Comparison of ENCODE assay signal across 10 cellular contexts in genomic region chr4:108165601-108166000, GRCh38. TPM values are rescaled to one million over a fixed set of nuclear protein-coding genes. Genes with fewer than 3 reads are reported as not detected.
DNase-seq lines count a peak whose midpoint lies in the region; ATAC-seq and TF ChIP-seq lines count a peak whose summit lies in the region.
"Had no signal": no experiment of that assay in that cellular context is flagged by ENCODE, and none has a peak within 500 bp of the region (broad histone marks: within the 10 kb centered on the region; RNA-seq: fewer than 3 reads in every experiment).

No MANE protein-coding gene starts in this region.

- TF ChIP-seq POLR2A in breast epithelium (IDR thresholded peaks at IDR 0.05): no peak

- peaks cover 12% of the 10 kb centered on the region for H3K27me3 Mint-ChIP-seq in activated T-helper 1 cell treated with anti-CD3 and anti-CD28 coated beads, Interleukin-12 subunit alpha, Interleukin-12 subunit beta, Interleukin-2, Interleukin-4 antibody, amounts not matched to agents 30 ng/mL and 10 ng/mL and 1 ng/mL, durations not matched to agents 14 hours and 24 hours and 36 hours (ENCODE audit: insufficient read depth)
- H3K27me3 Mint-ChIP-seq in immature natural killer cell (ENCODE audit: low read depth in 3 of 3): peaks cover 25 to 26% (median 26%) of the 10 kb centered on the region in 3 donors

- dilution Hi-C loops in mammary epithelial cell (cut with HindIII; ENCODE audit: low sequenced_read_pairs): no loop called here

- peak overlapping the region; percentile 85 for H3K27ac Mint-ChIP-seq in activated T-helper 1 cell treated with anti-CD3 and anti-CD28 coated beads, Interleukin-12 subunit alpha, Interleukin-12 subunit beta, Interleukin-2, Interleukin-4 antibody, amounts not matched to agents 30 ng/mL and 10 ng/mL and 1 ng/mL, durations not matched to agents 14 hours and 24 hours and 36 hours
- peak overlapping the region in 3 of 6 donors; percentile 12 to 28 (median 26) for H3K27ac Mint-ChIP-seq in immature natural killer cell

- H3K4me2 ChIP-seq in mammary epithelial cell (ENCODE audit: insufficient read depth, low read depth, low read length): no peak overlapping the region

- BruUV-seq in mammary epithelial cell (replicated peaks; lab: Mats Ljungman, UMichigan): no TSS peak

- ATAC-seq in GM21717 (IDR thresholded peaks at IDR 0.05; ENCODE audit: unreplicated experiment): no peak
- no peak for ATAC-seq in GM18858 (IDR thresholded peaks at IDR 0.05; ENCODE audit: unreplicated experiment)

- H3K9me3 ChIP-seq in breast epithelium (no peaks in the 10 kb centered on the region), mammary epithelial cell (replicated peaks; ENCODE audit: insufficient read depth, low read length) (no peaks in the 10 kb centered on the region)
- H3K9me3 ChIP-seq: uterus had no signal

- H2AFZ ChIP-seq in mammary epithelial cell (ENCODE audit: low read depth, low read length): no peak overlapping the region

- H3K36me3 Mint-ChIP-seq in activated T-helper 1 cell treated with anti-CD3 and anti-CD28 coated beads, Interleukin-12 subunit alpha, Interleukin-12 subunit beta, Interleukin-2, Interleukin-4 antibody, amounts not matched to agents 30 ng/mL and 10 ng/mL and 1 ng/mL, durations not matched to agents 14 hours and 24 hours and 36 hours (ENCODE audit: low read depth): peaks cover 40% of the 10 kb centered on the region
- no peaks in the 10 kb centered on the region for H3K36me3 Mint-ChIP-seq in immature natural killer cell

- peaks cover 0 to 6% of the 10 kb centered on the region in 2 donors for H3K4me1 ChIP-seq in breast epithelium
- H3K4me1 ChIP-seq in mammary epithelial cell (ENCODE audit: insufficient read depth, low read length): peaks cover 16% of the 10 kb centered on the region
- H3K4me1 ChIP-seq: uterus had no signal

- H4K20me1 ChIP-seq in mammary epithelial cell (ENCODE audit: insufficient read depth, low read length): no peaks in the 10 kb centered on the region

- no peaks in the 10 kb centered on the region for H3K79me2 ChIP-seq in mammary epithelial cell (ENCODE audit: insufficient read depth, low read length)

- H3K9ac ChIP-seq in mammary epithelial cell (ENCODE audit: insufficient read depth, low read length): no peak overlapping the region

- H3K9me3 Mint-ChIP-seq in activated T-helper 1 cell treated with anti-CD3 and anti-CD28 coated beads, Interleukin-12 subunit alpha, Interleukin-12 subunit beta, Interleukin-2, Interleukin-4 antibody, amounts not matched to agents 30 ng/mL and 10 ng/mL and 1 ng/mL, durations not matched to agents 14 hours and 24 hours and 36 hours: no peaks in the 10 kb centered on the region
- no peaks in the 10 kb centered on the region for H3K9me3 Mint-ChIP-seq in immature natural killer cell

- H3K36me3 ChIP-seq in breast epithelium: no peaks in the 10 kb centered on the region
- H3K36me3 ChIP-seq in mammary epithelial cell (ENCODE audit: insufficient read depth, low read length): no peaks in the 10 kb centered on the region
- H3K36me3 ChIP-seq: uterus had no signal

- CTCF ChIA-PET in mammary epithelial cell (lab: Charles Lee; ENCODE audit: low non-redundant PET): no interaction called here

- no peak overlapping the region for H3K27ac ChIP-seq in breast epithelium
- H3K27ac ChIP-seq in mammary epithelial cell (ENCODE audit: insufficient read depth, low read depth, low read length): no peak overlapping the region
- H3K27ac ChIP-seq: uterus had no signal

- in situ Hi-C loops in mammary epithelial cell (cut with MboI; ENCODE audit: low sequenced_read_pairs in 2 of 2): no loop called here

- DNase-seq in breast epithelium (ENCODE audit: low spot score in 2 of 2) (no peak), mammary epithelial cell (no peak), immature natural killer cell (no peak), NCI-H1694 treated with DMSO at 0.1 percent for 48 hours (lab: John Stamatoyannopoulos, UW) (no peak)
- DNase-seq in activated T-helper 1 cell treated with anti-CD3 and anti-CD28 coated beads, Interleukin-12 subunit alpha, Interleukin-12 subunit beta, Interleukin-2, Interleukin-4 antibody, amounts not matched to agents 30 ng/mL and 10 ng/mL and 1 ng/mL, durations not matched to agents 14 hours and 24 hours and 36 hours (ENCODE audit: low spot score): no peak
- no peak for DNase-seq in stimulated activated CD4-positive, alpha-beta T cell treated with anti-CD3 and anti-CD28 coated beads, Interleukin-1b, Interleukin-23, amount 100 ng/mL, for 48 hours
- DNase-seq: NCI-H524, uterus had no signal

- H3K4me3 ChIP-seq in breast epithelium (peak overlapping the region in 2 of 3 donors; percentile 62 to 76), mammary epithelial cell (replicated peaks in 1 of 3; ENCODE audit: insufficient read depth in 1 of 3, low read depth in 2 of 3, low read length in 3 of 3) (no peak overlapping the region)
- H3K4me3 ChIP-seq: uterus had no signal

- H3K27me3 ChIP-seq in breast epithelium (peaks cover 0 to 67% of the 10 kb centered on the region in 2 donors), mammary epithelial cell (ENCODE audit: insufficient read depth, low read length) (peaks cover 51% of the 10 kb centered on the region)

- TF ChIP-seq CTCF in breast epithelium (IDR thresholded peaks at IDR 0.05) (no peak), mammary epithelial cell (conservative IDR thresholded peaks at IDR 0.05 in 1 of 2, IDR thresholded peaks at IDR 0.05 in 1 of 2; ENCODE audit: extremely low read depth in 1 of 2, insufficient read depth in 1 of 2, low read depth in 1 of 2, low read length in 2 of 2) (no peak)

- WGBS in mammary epithelial cell (ENCODE audit: low coverage, missing lambda C conversion rate): 31% methylated on average over 10 of the region's 10 CpGs

- intact Hi-C loops in breast epithelium (cut with DNase I; ENCODE audit: low total_unique reads) (no loop called here), mammary epithelial cell (cut with micrococcal nuclease) (loop anchor here (5.0 kb wide), 1 partner anchor 327 kb away; no protein-coding TSS in a partner anchor)
- intact Hi-C loops in activated T-helper 1 cell treated with anti-CD3 and anti-CD28 coated beads, Interleukin-12 subunit alpha, Interleukin-12 subunit beta, Interleukin-2, Interleukin-4 antibody, amounts not matched to agents 30 ng/mL and 10 ng/mL and 1 ng/mL, durations not matched to agents 14 hours and 24 hours and 36 hours (cut with micrococcal nuclease): loop anchor here (5.0 kb wide), 3 partner anchors 347 to 443 kb away; partner anchors contain the start of gene PAPSS1

- peak overlapping the region; percentile 98 for H3K4me3 Mint-ChIP-seq in activated T-helper 1 cell treated with anti-CD3 and anti-CD28 coated beads, Interleukin-12 subunit alpha, Interleukin-12 subunit beta, Interleukin-2, Interleukin-4 antibody, amounts not matched to agents 30 ng/mL and 10 ng/mL and 1 ng/mL, durations not matched to agents 14 hours and 24 hours and 36 hours
- peak overlapping the region; percentile 62 to 80 (median 77) for H3K4me3 Mint-ChIP-seq in immature natural killer cell

- H3K4me1 Mint-ChIP-seq in activated T-helper 1 cell treated with anti-CD3 and anti-CD28 coated beads, Interleukin-12 subunit alpha, Interleukin-12 subunit beta, Interleukin-2, Interleukin-4 antibody, amounts not matched to agents 30 ng/mL and 10 ng/mL and 1 ng/mL, durations not matched to agents 14 hours and 24 hours and 36 hours (ENCODE audit: low read depth): peaks cover 67% of the 10 kb centered on the region
- H3K4me1 Mint-ChIP-seq in immature natural killer cell: peaks cover 46 to 67% of the 10 kb centered on the region in 2 donors

RNA-seq across cellular contexts. Expression of gene LEF1, which starts 3.1 kb away (rescaled TPM):
- total RNA-seq in breast epithelium (1 to 10 TPM; 2.6 to 7.6 (median 7.2) TPM), mammary epithelial cell (1 to 10 TPM in 1 of 2 donors, under 1 TPM in 1; 0.67 to 4.0 TPM)
- polyA plus RNA-seq in mammary epithelial cell (0.53 TPM), immature natural killer cell (10 to 100 TPM; 16.7 to 29.7 (median 28.7) TPM)
- polyA minus RNA-seq in mammary epithelial cell: 11.4 TPM
- 133 and 139 TPM in 2 replicates for total RNA-seq in activated T-helper 1 cell treated with anti-CD3 and anti-CD28 coated beads, Interleukin-12 subunit alpha, Interleukin-12 subunit beta, Interleukin-2, Interleukin-4 antibody, amounts not matched to agents 30 ng/mL and 10 ng/mL and 1 ng/mL, durations not matched to agents 14 hours and 24 hours and 36 hours

Comparison
In these comparisons a context has a peak if more than half of its experiments do, and no peak if none do; other contexts are left out.
1. H3K4me3 ChIP-seq: peak in breast epithelium (2 of 3); none in mammary epithelial cell (0 of 3).
2. RNA of gene LEF1, which starts 3.1 kb away (total RNA-seq): 133 to 139 TPM in activated T-helper 1 cell treated with anti-CD3 and anti-CD28 coated beads, Interleukin-12 subunit alpha, Interleukin-12 subunit beta, Interleukin-2, Interleukin-4 antibody, amounts not matched to agents 30 ng/mL and 10 ng/mL and 1 ng/mL, durations not matched to agents 14 hours and 24 hours and 36 hours; 2.6 to 7.6 TPM in breast epithelium and 0.67 to 4.0 TPM in mammary epithelial cell; every median in the first group is over 10 times any median in the second.